ENCODE assay signal across 18 cellular contexts in the genomic region with DNA sequence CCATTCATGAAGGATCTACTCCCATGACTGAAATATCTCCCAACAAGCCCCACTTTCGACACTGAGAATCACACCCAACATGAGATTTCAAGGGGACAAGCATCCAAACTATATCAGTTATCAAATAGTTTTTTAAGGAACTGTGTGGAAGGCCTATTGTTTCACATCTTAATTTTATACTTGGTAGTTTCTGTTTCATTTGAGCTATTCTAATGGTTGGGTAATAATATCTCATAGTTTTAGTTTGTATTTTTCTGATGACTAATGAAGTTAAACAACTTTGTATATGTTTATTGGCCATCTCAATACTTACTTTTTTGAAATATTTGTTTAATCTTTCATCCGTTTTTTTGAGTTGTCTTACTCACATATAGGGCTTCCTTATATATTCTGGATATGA.
"Had no signal": no experiment of that assay in that cellular context is flagged by ENCODE, and none has a peak within 500 bp of the region (broad histone marks: within the 10 kb centered on the region; RNA-seq: fewer than 3 reads in every experiment).

No MANE protein-coding gene starts in this region.

- DNase-seq: activated CD4-positive, alpha-beta T cell treated with anti-CD3 and anti-CD28 coated beads, Interleukin-2, amount 50 U/mL, for 4 hours; activated gamma-delta T cell; activated T-cell treated with anti-CD3 and anti-CD28 coated beads, Interleukin-2, amount 50 U/mL, for 72 hours; dermis blood vessel endothelial cell; effector memory CD4-positive, alpha-beta T cell; esophagus squamous epithelium; foreskin fibroblast; left cardiac atrium; mesenchymal stem cell; natural killer cell; ovary; psoas muscle; right cardiac atrium; stimulated activated CD4-positive, alpha-beta T cell treated with anti-CD3 and anti-CD28 coated beads, Interleukin-2, amount 100 ng/mL, for 24 hours; trophoblast cell had no signal

- H3K27ac ChIP-seq: esophagus squamous epithelium, hepatocyte, ovary, psoas muscle had no signal

- ATAC-seq: activated naive CD4-positive, alpha-beta T cell treated with anti-CD3 and anti-CD28 coated beads, Interleukin-2, amount 50 U/mL, for 72 hours; activated T-cell treated with anti-CD3 and anti-CD28 coated beads, Interleukin-2, amount 50 U/mL, for 72 hours; left cardiac atrium; natural killer cell; psoas muscle; right cardiac atrium had no signal

- H3K27me3 ChIP-seq: esophagus squamous epithelium, hepatocyte, ovary, vagina had no signal

- H3K4me3 ChIP-seq: esophagus squamous epithelium, hepatocyte, ovary, psoas muscle, vagina had no signal

- H3K36me3 ChIP-seq: esophagus squamous epithelium, ovary, vagina had no signal
